ENCODE assay signal across 21 cellular contexts in genomic region chr4:164350086-164350485, GRCh38.
"Had no signal": no experiment of that assay in that cellular context is flagged by ENCODE, and none has a peak within 500 bp of the region (broad histone marks: within the 10 kb centered on the region; RNA-seq: fewer than 3 reads in every experiment).

No MANE protein-coding gene starts in this region.

- H3K9me3 ChIP-seq: esophagus muscularis mucosa, ovary, psoas muscle, vagina had no signal

- H3K36me3 ChIP-seq: brain microvascular endothelial cell, esophagus muscularis mucosa, ovary, vagina had no signal

- H3K4me1 ChIP-seq: esophagus muscularis mucosa, psoas muscle, vagina had no signal

- H3K4me3 ChIP-seq: esophagus muscularis mucosa, ovary, psoas muscle, skin epidermis, vagina had no signal

- DNase-seq: activated CD4-positive, alpha-beta memory T cell treated with anti-CD3 and anti-CD28 coated beads, Interleukin-2, amount 10 ng/mL, durations not matched to agents 7 days and 5 days; activated CD4-positive, alpha-beta T cell treated with anti-CD3 and anti-CD28 coated beads for 48 hours; activated CD4-positive, CD25-positive, alpha-beta regulatory T cell; activated CD8-positive, alpha-beta memory T cell treated with anti-CD3 and anti-CD28 coated beads, Interleukin-2, amount 10 ng/mL, durations not matched to agents 7 days and 5 days; activated naive CD4-positive, alpha-beta T cell treated with Interleukin-2 at 50 U/mL for 16 hours; activated naive CD8-positive, alpha-beta T cell treated with anti-CD3 and anti-CD28 coated beads, Interleukin-2, amount 10 ng/mL, durations not matched to agents 7 days and 5 days; amygdala; brain microvascular endothelial cell; cortex of kidney; mesendoderm; natural killer cell; ovary; psoas muscle; right cardiac atrium; stimulated activated CD4-positive, alpha-beta T cell treated with anti-CD3 and anti-CD28 coated beads, Interleukin-15, amount 100 ng/mL, for 24 hours; stimulated activated CD4-positive, alpha-beta T cell treated with anti-CD3 and anti-CD28 coated beads, Interleukin-4, amount 100 ng/mL, for 1 hour; stimulated activated naive CD8-positive, alpha-beta T cell treated with anti-CD3 and anti-CD28 coated beads, Interleukin-15, amount 100 ng/mL, for 72 hours; T-helper 9 cell had no signal

- H3K27me3 ChIP-seq: brain microvascular endothelial cell, esophagus muscularis mucosa, ovary, vagina had no signal
